Comparison of ENCODE assay signal across 8 cellular contexts in genomic region chr1:74197657-74198552, GRCh38. TPM values are rescaled to one million over a fixed set of nuclear protein-coding genes. Genes with fewer than 3 reads are reported as not detected.
DNase-seq lines count a peak whose midpoint lies in the region; ATAC-seq, FAIRE-seq and TF ChIP-seq lines count a peak whose summit lies in the region.

FPGT (plus strand) TSS chr1:74198242; CDS start chr1:74198279, 37 bp downstream.
A gene with protein sequence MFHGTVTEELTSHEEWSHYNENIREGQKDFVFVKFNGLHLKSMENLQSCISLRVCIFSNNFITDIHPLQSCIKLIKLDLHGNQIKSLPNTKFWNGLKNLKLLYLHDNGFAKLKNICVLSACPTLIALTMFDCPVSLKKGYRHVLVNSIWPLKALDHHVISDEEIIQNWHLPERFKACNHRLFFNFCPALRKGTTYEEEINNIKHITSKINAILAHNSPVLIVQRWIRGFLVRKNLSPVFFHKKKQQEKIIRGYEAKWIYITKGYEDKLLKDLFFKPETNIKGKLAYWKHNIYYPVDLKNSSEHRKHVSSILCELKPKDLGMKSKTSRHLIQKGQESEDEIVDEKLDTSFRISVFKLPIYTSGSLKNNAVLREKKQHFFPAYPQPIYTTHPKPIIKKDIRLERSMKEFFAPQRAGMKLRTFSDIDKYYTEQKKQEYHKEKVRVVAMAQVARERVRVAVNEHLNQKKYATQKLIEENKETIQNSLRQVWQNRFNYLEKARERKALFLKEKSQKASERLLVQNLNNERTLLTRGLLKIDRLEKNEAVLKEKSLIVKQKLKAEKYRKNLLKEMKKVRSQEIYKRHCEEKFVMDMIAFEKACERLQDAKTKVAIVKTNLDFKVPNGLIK (minus strand): TSS chr1:74198176. CDS start chr1:74183684, 14,492 bp downstream.

- no peak within 1 kb of the TSS for H3K27ac Mint-ChIP-seq in WTC11

- peak within 1 kb of the TSS; percentile 85 for H3K4me3 Mint-ChIP-seq in WTC11

- peaks cover 4% of the 10 kb centered on the region for H3K27me3 Mint-ChIP-seq in WTC11 (ENCODE audit: low read depth)

- in situ Hi-C loops in GM18951 (cut with MboI; ENCODE audit: low sequenced_read_pairs, unreplicated experiment): no loop called here

- 2 to 4% (median 2%) methylated on average over 41 of the region's 41 CpGs for WGBS in small intestine, 3 donors

- POLR2A ChIA-PET in WTC11 (lab: Charles Lee): no interaction called here

- FAIRE-seq in small intestine (lab: Jason Lieb, UNC): no peak

- H3K4me1 ChIP-seq in small intestine (ENCODE audit: control insufficient read depth in 2 of 2, insufficient read depth in 1 of 2, low read depth in 1 of 2, low read length in 1 of 2): no peaks in the 10 kb centered on the region

- TF ChIP-seq POLR2A in GM18951 (IDR thresholded peaks at IDR 0.05; ENCODE audit: extremely low read depth, insufficient read depth, insufficient read length): peak; percentile 78

- H3K27ac ChIP-seq in caudate nucleus (ENCODE audit: low read depth, low read length) (peak within 1 kb of the TSS; percentile 83), small intestine (ENCODE audit: low read depth in 1 of 2, low read length in 1 of 2) (peak within 1 kb of the TSS; percentile 89 to 94)

- peaks cover 8% of the 10 kb centered on the region for H3K4me1 Mint-ChIP-seq in WTC11

- no peaks in the 10 kb centered on the region for H3K27me3 ChIP-seq in small intestine (ENCODE audit: control insufficient read depth in 2 of 2, insufficient read depth in 2 of 2, low read length in 2 of 2)

- no peaks in the 10 kb centered on the region for H3K36me3 ChIP-seq in small intestine (ENCODE audit: control insufficient read depth in 2 of 2, insufficient read depth in 2 of 2, low read length in 2 of 2)

- no peaks in the 10 kb centered on the region for H3K9me3 Mint-ChIP-seq in WTC11

- DNase-seq in AG08396 (ENCODE audit: low spot score) (peak; percentile 98), NCI-H2227 treated with DMSO at 0.1 percent for 48 hours (lab: John Stamatoyannopoulos, UW) (peak; percentile 97), WTC11 (ENCODE audit: low spot score) (peak; percentile 93), caudate nucleus (lab: John Stamatoyannopoulos, UW) (peak; percentile 11 to 96 (median 88)), iPS-NIHi7 (ENCODE audit: extremely low spot score) (peak; percentile 98), small intestine (peak; percentile 95)

- TF ChIP-seq CTCF in WTC11 (IDR thresholded peaks at IDR 0.05): no peak

- H3K4me3 ChIP-seq in small intestine (ENCODE audit: low read depth in 1 of 2, low read length in 2 of 2): peak within 1 kb of the TSS; percentile 55 to 74

- no peaks in the 10 kb centered on the region for H3K9me3 ChIP-seq in small intestine (ENCODE audit: control insufficient read depth, low read depth)

- CTCF ChIA-PET in WTC11 (lab: Charles Lee): no interaction called here

- no peaks in the 10 kb centered on the region for H3K36me3 Mint-ChIP-seq in WTC11

- peak; percentile 92 for ATAC-seq in HG03175 (IDR thresholded peaks at IDR 0.05; ENCODE audit: unreplicated experiment)
- peak; percentile 99 for ATAC-seq in WTC11

TF ChIP-seq in WTC11, 78 proteins besides CTCF, POLR2A, EP300 and RAD21:
- TF ChIP-seq ETV6 (CRISPR knock-in tag; IDR thresholded peaks at IDR 0.05) (peak; percentile 57; the same call in 1 of the 2 replicates), RORB (CRISPR knock-in tag; IDR thresholded peaks at IDR 0.05) (no peak), GABPB1 (CRISPR knock-in tag; IDR thresholded peaks at IDR 0.05) (peak; percentile 43; the same call in 1 of the 2 replicates), NFATC4 (CRISPR knock-in tag; IDR thresholded peaks at IDR 0.05) (no peak), ZNF263 (CRISPR knock-in tag; IDR thresholded peaks at IDR 0.05; ENCODE audit: low read depth) (no peak), SP1 (CRISPR knock-in tag; conservative IDR thresholded peaks at IDR 0.05) (peak; percentile 80), MAX (CRISPR knock-in tag; IDR thresholded peaks at IDR 0.05) (0 out of 2 replicates have a peak, but pooled peaks have one; percentile 17)
TF ChIP-seq in WTC11: peak in this region for 4.

RNA-seq across cellular contexts. Expression of gene FPGT, which starts in this region (rescaled TPM):
- total RNA-seq in WTC11 (2021): 3.9 to 5.0 TPM (median 4.7 TPM) in 3 replicates
- 10 to 100 TPM in 1 of 3 donors, 1 to 10 TPM in 2; 6.8 to 13.0 (median 8.6) TPM for polyA plus RNA-seq in small intestine

RNA-seq across cellular contexts. Expression of the second gene that starts in this region (rescaled TPM):
- 0.21 to 1.1 TPM (median 0.46 TPM) in 3 replicates for total RNA-seq in WTC11 (2021)
- under 1 TPM; 0.22 to 0.39 (median 0.27) TPM for polyA plus RNA-seq in small intestine

Comparison
In these comparisons a context has a peak if more than half of its experiments do, and no peak if none do; other contexts are left out.
1. Peak in every context shown above with its lines: DNase-seq, ATAC-seq, H3K4me3 ChIP-seq and H3K27ac ChIP-seq.